In genomic region chr15:31708703-31709318, GRCh38 we compare ENCODE assay signal across 8 cellular contexts.
A peak's percentile ranks its signal among the peaks of the same experiment; 100 is the strongest.
DNase-seq lines count a peak whose midpoint lies in the region; ATAC-seq, FAIRE-seq and TF ChIP-seq lines count a peak whose summit lies in the region.
"Not testable (repeated sequence)": the region's sequence is repeated elsewhere in the genome, so short reads cannot be mapped to it uniquely, and the experiment has no call there.

No MANE protein-coding gene starts in this region.

- H3K27ac Mint-ChIP-seq in T-helper 17 cell, naive B cell: not testable (repeated sequence)

- not testable (repeated sequence) for H3K27me3 Mint-ChIP-seq in T-helper 17 cell, naive B cell

- ATAC-seq in GM18909 (IDR thresholded peaks at IDR 0.05; ENCODE audit: poor library complexity, unreplicated experiment) (peak; percentile 83), GM21360 (IDR thresholded peaks at IDR 0.05; ENCODE audit: unreplicated experiment) (peak; percentile 83), HG02571 (IDR thresholded peaks at IDR 0.05; ENCODE audit: unreplicated experiment) (peak; percentile 74), HG02981 (IDR thresholded peaks at IDR 0.05; ENCODE audit: unreplicated experiment) (peak; percentile 72), HG03354 (IDR thresholded peaks at IDR 0.05; ENCODE audit: poor library complexity, severe bottlenecking, unreplicated experiment) (peak; percentile 72), T-helper 17 cell (peak; percentile 97), naive B cell (ENCODE audit: low read depth in 2 of 2) (peak; percentile 79 to 83)

- H3K4me1 Mint-ChIP-seq in T-helper 17 cell, naive B cell: not testable (repeated sequence)

- DNase-seq in GM12892 (ENCODE audit: insufficient read length); T-helper 17 cell; naive B cell: not testable (repeated sequence)

- not testable (repeated sequence) for H3K36me3 Mint-ChIP-seq in T-helper 17 cell (ENCODE audit: low read depth); naive B cell

- TF ChIP-seq POLR2A in GM12892 (IDR thresholded peaks at IDR 0.05; ENCODE audit: low read depth, low read length): not testable (repeated sequence)

- not testable (repeated sequence) for H3K4me3 Mint-ChIP-seq in T-helper 17 cell, naive B cell

- H3K9me3 Mint-ChIP-seq in naive B cell: not testable (repeated sequence)

- FAIRE-seq in GM12892 (lab: Jason Lieb, UNC): peak; percentile 97

- H3K9me3 ChIP-seq in T-helper 17 cell (ENCODE audit: control insufficient read depth, low read length, poor library complexity, severe bottlenecking): not testable (repeated sequence)
